29 cellular contexts compared by ENCODE assay signal in genomic region chr19:11176466-11177193, GRCh38.
"Had no signal": no experiment of that assay in that cellular context is flagged by ENCODE, and none has a peak within 500 bp of the region (broad histone marks: within the 10 kb centered on the region; RNA-seq: fewer than 3 reads in every experiment).

No MANE protein-coding gene starts in this region.

- H3K4me3 ChIP-seq: colonic mucosa, dorsolateral prefrontal cortex, pancreas, psoas muscle, right atrium auricular region, suprapubic skin, tibial artery, upper lobe of right lung had no signal

- H3K27me3 ChIP-seq: colonic mucosa, dorsolateral prefrontal cortex, pancreas, right atrium auricular region, suprapubic skin, tibial artery, upper lobe of right lung had no signal

- H3K4me1 ChIP-seq: pancreas, upper lobe of right lung had no signal

- H3K36me3 ChIP-seq: colonic mucosa had no signal

- H3K36me3 Mint-ChIP-seq: activated naive CD4-positive, alpha-beta T cell treated with anti-CD3 and anti-CD28 coated beads, Interleukin-2, amount 50 U/mL, for 24 hours; naive B cell had no signal

- H3K27ac ChIP-seq: colonic mucosa, dorsolateral prefrontal cortex, pancreas, psoas muscle, right atrium auricular region, suprapubic skin, upper lobe of right lung had no signal

- DNase-seq: activated B cell treated with CpG ODN at 0.5 μM for 24 hours; activated CD4-positive, alpha-beta T cell treated with anti-CD3 and anti-CD28 coated beads, Interleukin-2, amount 50 U/mL, for 1 hour; activated CD8-positive, alpha-beta T cell treated with anti-CD3 and anti-CD28 coated beads for 36 hours; activated T-cell treated with anti-CD3 and anti-CD28 coated beads, Interleukin-2, amount 50 U/mL, for 4 hours; cerebellar nuclear complex; colonic mucosa; dorsolateral prefrontal cortex; effector memory CD4-positive, alpha-beta T cell; erythroblast; head of caudate nucleus; hippocampal formation; left cardiac atrium; mammary epithelial cell; naive B cell; nephron progenitor cell; pancreas; psoas muscle; stimulated activated CD4-positive, alpha-beta T cell treated with anti-CD3 and anti-CD28 coated beads, Interleukin-15, amount 100 ng/mL, for 24 hours; stimulated activated CD4-positive, alpha-beta T cell treated with anti-CD3 and anti-CD28 coated beads, Interleukin-2, amount 100 ng/mL, for 24 hours; stimulated activated naive CD4-positive, alpha-beta T cell; T-helper 2 cell; tibial artery; upper lobe of right lung had no signal

- H3K27ac Mint-ChIP-seq: activated B cell treated with CpG ODN at 0.5 μM for 24 hours; activated CD8-positive, alpha-beta T cell treated with anti-CD3 and anti-CD28 coated beads for 36 hours; activated naive CD4-positive, alpha-beta T cell treated with anti-CD3 and anti-CD28 coated beads, Interleukin-2, amount 50 U/mL, for 24 hours; activated T-helper 17 cell treated with anti-CD3 and anti-CD28 coated beads, Interleukin-2, amount 50 U/mL, for 72 hours; mesothelial cell of epicardium; nephron progenitor cell had no signal

- H3K4me3 Mint-ChIP-seq: activated B cell treated with CpG ODN at 0.5 μM for 24 hours; activated CD8-positive, alpha-beta T cell treated with anti-CD3 and anti-CD28 coated beads for 36 hours; activated naive CD4-positive, alpha-beta T cell treated with anti-CD3 and anti-CD28 coated beads, Interleukin-2, amount 50 U/mL, for 24 hours; activated T-cell treated with anti-CD3 and anti-CD28 coated beads, Interleukin-2, amount 50 U/mL, for 4 hours; activated T-helper 17 cell treated with anti-CD3 and anti-CD28 coated beads, Interleukin-2, amount 50 U/mL, for 72 hours; mesothelial cell of epicardium; nephron progenitor cell had no signal

- H3K4me1 Mint-ChIP-seq: activated naive CD4-positive, alpha-beta T cell treated with anti-CD3 and anti-CD28 coated beads, Interleukin-2, amount 50 U/mL, for 24 hours; mesothelial cell of epicardium had no signal

- H3K9me3 Mint-ChIP-seq: activated B cell treated with CpG ODN at 0.5 μM for 24 hours; activated CD8-positive, alpha-beta T cell treated with anti-CD3 and anti-CD28 coated beads for 36 hours; activated naive CD4-positive, alpha-beta T cell treated with anti-CD3 and anti-CD28 coated beads, Interleukin-2, amount 50 U/mL, for 24 hours; activated T-cell treated with anti-CD3 and anti-CD28 coated beads, Interleukin-2, amount 50 U/mL, for 4 hours; activated T-helper 17 cell treated with anti-CD3 and anti-CD28 coated beads, Interleukin-2, amount 50 U/mL, for 72 hours; mesothelial cell of epicardium; naive B cell; nephron progenitor cell had no signal

- FAIRE-seq: keratinocyte, pancreas had no signal

- H3K9me3 ChIP-seq: colonic mucosa, pancreas, psoas muscle, right atrium auricular region, suprapubic skin, tibial artery, upper lobe of right lung had no signal

- ATAC-seq: activated CD8-positive, alpha-beta T cell treated with anti-CD3 and anti-CD28 coated beads for 36 hours; activated T-cell treated with anti-CD3 and anti-CD28 coated beads, Interleukin-2, amount 50 U/mL, for 4 hours; activated T-helper 17 cell treated with anti-CD3 and anti-CD28 coated beads, Interleukin-2, amount 50 U/mL, for 72 hours; left cardiac atrium; pancreas; psoas muscle had no signal
